Comparison of ENCODE assay signal across 10 cellular contexts in genomic region chr11:66834943-66835342, GRCh38. TPM values are rescaled to one million over a fixed set of nuclear protein-coding genes. Genes with fewer than 3 reads are reported as not detected.
DNase-seq lines count a peak whose midpoint lies in the region; ATAC-seq and TF ChIP-seq lines count a peak whose summit lies in the region.
"Had no signal": no experiment of that assay in that cellular context is flagged by ENCODE, and none has a peak within 500 bp of the region (broad histone marks: within the 10 kb centered on the region; RNA-seq: fewer than 3 reads in every experiment).

No MANE protein-coding gene starts in this region.

- 0 out of 2 replicates have a peak, but pooled peaks cover 5% of the 10 kb centered on the region for H3F3A ChIP-seq in GM23338 (replicated peaks; ENCODE audit: low read depth)

- H3K27ac ChIP-seq in GM23338 (ENCODE audit: low read depth) (no peak overlapping the region), OCI-LY7 (ENCODE audit: low read depth, low read length, poor library complexity, severe bottlenecking) (peak overlapping the region; percentile 33), heart right ventricle (no peak overlapping the region)
- H3K27ac ChIP-seq: BLaER1 had no signal

- H3K9me3 Mint-ChIP-seq in GM23338 (no peaks in the 10 kb centered on the region), osteocyte (ENCODE audit: unreplicated experiment) (no peaks in the 10 kb centered on the region)

- DNase-seq in GM23338 (ENCODE audit: low spot score): no peak
- no peak for DNase-seq in OCI-LY7 (ENCODE audit: low spot score)
- peak; percentile 57 to 75 for DNase-seq in erythroblast (lab: John Stamatoyannopoulos, UW)
- no peak for DNase-seq in osteocyte (ENCODE audit: extremely low spot score, unreplicated experiment)
- no peak for DNase-seq in effector CD8-positive, alpha-beta T cell (lab: John Stamatoyannopoulos, UW)
- no peak for DNase-seq in heart right ventricle
- DNase-seq in NK-92 (lab: John Stamatoyannopoulos, UW; ENCODE audit: unreplicated experiment): no peak
- DNase-seq: SIG-M5 had no signal

- intact Hi-C loops in OCI-LY7 (cut with micrococcal nuclease; ENCODE audit: unreplicated experiment) (loop anchor here (1.0 to 5.0 kb wide), 3 partner anchors 38 to 141 kb away; no protein-coding TSS in a partner anchor), heart right ventricle (cut with DNase I) (loop anchor here in 9 of 10 donors (1.0 to 10.0 kb wide), 10 partner anchors 138 to 430 kb away; no protein-coding TSS in a partner anchor)

- H3K36me3 ChIP-seq in GM23338 (ENCODE audit: insufficient read depth) (no peaks in the 10 kb centered on the region), OCI-LY7 (ENCODE audit: insufficient read depth, low read length) (peaks cover 44% of the 10 kb centered on the region; the same call in 1 of the 2 replicates), heart right ventricle (peaks cover 0 to 25% (median 0%) of the 10 kb centered on the region in 9 donors)
- H3K36me3 ChIP-seq: HAP-1 had no signal

- ATAC-seq in GM23338 (no peak), heart right ventricle (no peak)

- no TSS peak for BruUV-seq in OCI-LY7 (replicated peaks; lab: Mats Ljungman, UMichigan)

- H3K27me3 ChIP-seq in GM23338 (ENCODE audit: insufficient read depth): no peaks in the 10 kb centered on the region
- no peaks in the 10 kb centered on the region for H3K27me3 ChIP-seq in heart right ventricle
- H3K27me3 ChIP-seq: BLaER1 had no signal

- H3K4me3 Mint-ChIP-seq in GM23338 (no peak overlapping the region), osteocyte (ENCODE audit: unreplicated experiment) (no peak overlapping the region)

- no peak overlapping the region for H3K4me2 ChIP-seq in GM23338
- H3K4me2 ChIP-seq in OCI-LY7 (ENCODE audit: low read length): peak overlapping the region; percentile 33
- H3K4me2 ChIP-seq: BLaER1 had no signal

- H3K4me1 Mint-ChIP-seq in GM23338: peaks cover 2% of the 10 kb centered on the region; the same call in 2 of the 3 replicates
- H3K4me1 Mint-ChIP-seq in osteocyte (ENCODE audit: unreplicated experiment): peaks cover 15% of the 10 kb centered on the region

- H4K20me1 ChIP-seq in GM23338 (replicated peaks; ENCODE audit: insufficient read depth) (no peaks in the 10 kb centered on the region), OCI-LY7 (ENCODE audit: insufficient read depth, low read length) (no peaks in the 10 kb centered on the region)

- no peaks in the 10 kb centered on the region for H3K36me3 Mint-ChIP-seq in GM23338 (ENCODE audit: low read depth)
- H3K36me3 Mint-ChIP-seq in osteocyte (ENCODE audit: unreplicated experiment): peaks cover 7% of the 10 kb centered on the region

- no peaks in the 10 kb centered on the region for H3K79me2 ChIP-seq in GM23338 (replicated peaks; ENCODE audit: insufficient read depth)
- peaks cover 4% of the 10 kb centered on the region; the same call in 1 of the 2 replicates for H3K79me2 ChIP-seq in OCI-LY7 (ENCODE audit: insufficient read depth, low read depth, low read length)

- CTCF ChIA-PET in OCI-LY7 (lab: Charles Lee; ENCODE audit: unreplicated experiment): no interaction called here

- POLR2A ChIA-PET in OCI-LY7 (lab: Charles Lee): interaction anchor here (1.2 kb wide), 1 partner anchor 156 kb away, joined by 3 read pairs; no protein-coding TSS in a partner anchor

- TF ChIP-seq POLR2A in erythroblast (IDR thresholded peaks at IDR 0.05; ENCODE audit: low read length): no peak

- H3K9me2 ChIP-seq in GM23338 (ENCODE audit: insufficient read depth) (no peaks in the 10 kb centered on the region), OCI-LY7 (ENCODE audit: insufficient read depth, low read length) (no peaks in the 10 kb centered on the region)

- no peaks in the 10 kb centered on the region for H3K4me1 ChIP-seq in GM23338 (ENCODE audit: insufficient read depth)
- H3K4me1 ChIP-seq in OCI-LY7 (ENCODE audit: insufficient read depth, low read length, poor library complexity, severe bottlenecking): peaks cover 32% of the 10 kb centered on the region
- H3K4me1 ChIP-seq in heart right ventricle: peaks cover 0 to 4% (median 0%) of the 10 kb centered on the region in 9 donors
- H3K4me1 ChIP-seq: HAP-1 had no signal

- 75 to 81% methylated on average over 5 of the region's 5 CpGs for WGBS in heart right ventricle, 2 donors

- TF ChIP-seq CTCF in GM23338 (conservative IDR thresholded peaks at IDR 0.05; ENCODE audit: low read depth in 2 of 2): no peak
- TF ChIP-seq CTCF in OCI-LY7 (conservative IDR thresholded peaks at IDR 0.05; ENCODE audit: low read length): no peak
- no peak for TF ChIP-seq CTCF in osteocyte (IDR thresholded peaks at IDR 0.05)
- no peak for TF ChIP-seq CTCF in heart right ventricle (IDR thresholded peaks at IDR 0.05)

- H3K9me3 ChIP-seq in OCI-LY7 (ENCODE audit: low read length): no peaks in the 10 kb centered on the region
- no peaks in the 10 kb centered on the region for H3K9me3 ChIP-seq in heart right ventricle
- H3K9me3 ChIP-seq: BLaER1, HAP-1 had no signal

- no peak overlapping the region for H3K4me3 ChIP-seq in GM23338
- H3K4me3 ChIP-seq in OCI-LY7 (ENCODE audit: low read depth, low read length, poor library complexity, severe bottlenecking): no peak overlapping the region
- no peak overlapping the region for H3K4me3 ChIP-seq in heart right ventricle
- H3K4me3 ChIP-seq: BLaER1, HAP-1 had no signal

- H2AFZ ChIP-seq in GM23338 (no peak overlapping the region), OCI-LY7 (ENCODE audit: low read length) (no peak overlapping the region)

- H3K27ac Mint-ChIP-seq in GM23338 (peak overlapping the region; percentile 64), osteocyte (ENCODE audit: unreplicated experiment) (peak overlapping the region; percentile 67)

- H3K27me3 Mint-ChIP-seq in GM23338 (ENCODE audit: insufficient read depth, low read depth, poor library complexity): peaks cover 2% of the 10 kb centered on the region
- no peaks in the 10 kb centered on the region for H3K27me3 Mint-ChIP-seq in osteocyte (ENCODE audit: unreplicated experiment)

TF ChIP-seq in GM23338, 12 proteins besides CTCF, POLR2A, EP300 and RAD21:
- TF ChIP-seq ETS1 (IDR thresholded peaks at IDR 0.05) (no peak), NANOG (IDR thresholded peaks at IDR 0.05; ENCODE audit: borderline replicate concordance) (no peak), ZNF331 (CRISPR knock-in tag; IDR thresholded peaks at IDR 0.05; ENCODE audit: low read depth) (no peak)

RNA-seq across cellular contexts. Expression of gene RCE1, which starts 8.3 kb away (rescaled TPM):
- total RNA-seq in GM23338 (2014; rRNA removed; shearing (Covaris generic)): 44.7 and 55.1 TPM in 2 replicates
- polyA plus RNA-seq in GM23338 (2016; fragmentation: Nextera tagmentation; extraction: Ambion mirVana) (27.7 and 27.8 TPM in 2 replicates), heart right ventricle (1 to 10 TPM; 3.4 to 9.2 TPM)
- total RNA-seq in OCI-LY7 (2014; rRNA removed; shearing (Covaris generic)): 45.3 and 62.9 TPM in 2 replicates
- total RNA-seq in OCI-LY7 (2022) (31.6 and 34.9 TPM in 2 replicates), osteocyte (20.3 and 21.3 TPM in 2 replicates), heart right ventricle (1 to 10 TPM; 2.5 to 7.5 (median 4.9) TPM)

RNA-seq across cellular contexts. Expression of gene LRFN4, which starts 21.9 kb away (rescaled TPM):
- total RNA-seq in GM23338 (2014; rRNA removed; shearing (Covaris generic)): 56.7 and 63.5 TPM in 2 replicates
- polyA plus RNA-seq in GM23338 (2016; fragmentation: Nextera tagmentation; extraction: Ambion mirVana): 9.8 and 11.1 TPM in 2 replicates
- 27.2 and 33.9 TPM in 2 replicates for total RNA-seq in OCI-LY7 (2014; rRNA removed; shearing (Covaris generic))
- 34.9 and 38.6 TPM in 2 replicates for total RNA-seq in OCI-LY7 (2022)
- total RNA-seq in osteocyte: 41.7 and 45.0 TPM in 2 replicates
- total RNA-seq in heart right ventricle: 10 to 100 TPM in 9 of 10 donors, 1 to 10 TPM in 1; 9.1 to 20.7 (median 13.6) TPM
- polyA plus RNA-seq in heart right ventricle: 10 to 100 TPM; 13.7 to 33.1 TPM

Comparison
In these comparisons a context has a peak if more than half of its experiments do, and no peak if none do; other contexts are left out.
1. DNase-seq: peak in erythroblast (2 of 2); none in GM23338 (single experiment), OCI-LY7 (single experiment), osteocyte (single experiment), effector CD8-positive, alpha-beta T cell (single experiment), heart right ventricle (0 of 2) and NK-92 (single experiment).